Comparison of ENCODE assay signal across 35 cellular contexts in the genomic region with DNA sequence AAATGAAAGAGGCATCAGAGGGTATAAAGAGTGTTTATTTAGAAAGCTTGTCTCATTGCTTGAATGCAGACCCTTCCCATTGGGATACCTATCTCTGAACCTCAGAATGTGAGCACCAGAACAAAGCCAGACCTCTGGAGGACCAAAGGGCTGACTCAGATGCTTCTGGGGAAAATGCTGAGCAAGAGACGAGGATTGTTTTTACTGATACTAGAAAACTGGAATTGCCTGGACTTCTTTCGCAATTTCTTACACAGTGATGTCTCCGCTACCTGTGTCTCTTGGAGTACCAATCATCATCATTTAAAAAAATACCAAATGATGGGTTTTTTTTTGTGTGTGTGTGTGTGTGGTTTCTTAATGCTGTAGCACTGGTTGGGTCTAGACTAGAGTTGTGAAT. TPM values are rescaled to one million over a fixed set of nuclear protein-coding genes. Genes with fewer than 3 reads are reported as not detected.
DNase-seq lines count a peak whose midpoint lies in the region; ATAC-seq, FAIRE-seq and TF ChIP-seq lines count a peak whose summit lies in the region.
"Had no signal": no experiment of that assay in that cellular context is flagged by ENCODE, and none has a peak within 500 bp of the region (broad histone marks: within the 10 kb centered on the region; RNA-seq: fewer than 3 reads in every experiment).

No MANE protein-coding gene starts in this region.

- no peak for TF ChIP-seq EP300 in K562 (IDR thresholded peaks at IDR 0.05; ENCODE audit: low read length)

- H3K9me1 ChIP-seq in K562 (ENCODE audit: control insufficient read depth, insufficient read depth, low read length): no peaks in the 10 kb centered on the region

- DNase-seq in AG20443 (ENCODE audit: low spot score): peak; percentile 29
- DNase-seq in NCI-H1092 treated with DMSO at 0.1 percent for 48 hours (lab: John Stamatoyannopoulos, UW): peak; percentile 77
- no peak for DNase-seq in K562 (ENCODE audit: extremely low read depth in 1 of 4, low spot score in 3 of 4)
- no peak for DNase-seq in glutamatergic neuron
- no peak for DNase-seq in OCI-M2 (lab: John Stamatoyannopoulos, UW; ENCODE audit: unreplicated experiment)
- DNase-seq in SHP77 (lab: John Stamatoyannopoulos, UW): no peak
- no peak for DNase-seq in ecto neural progenitor cell (ENCODE audit: low spot score)
- DNase-seq in NCI-H1436 (lab: John Stamatoyannopoulos, UW): no peak
- DNase-seq: activated CD4-positive, alpha-beta T cell treated with anti-CD3 and anti-CD28 coated beads for 36 hours; AML-193; CD4-positive, alpha-beta T cell; effector CD8-positive, alpha-beta T cell; erythroblast; islet precursor cell; KG1; left ventricle myocardium inferior; mesendoderm; MG63; NCI-H1436 treated with DMSO at 0.1 percent for 48 hours; stimulated activated CD4-positive, alpha-beta T cell treated with anti-CD3 and anti-CD28 coated beads, Interleukin-12 subunit alpha, Interleukin-12 subunit beta, amount 100 ng/mL, for 4 hours; stimulated activated CD4-positive, alpha-beta T cell treated with anti-CD3 and anti-CD28 coated beads, Interleukin-2, amount 100 ng/mL, for 48 hours; stomach; T1000; thyroid gland had no signal

- no peak for FAIRE-seq in K562 (lab: Jason Lieb, UNC)
- FAIRE-seq: A549, colon, GM12878, HTR-8/SVneo had no signal

- no peaks in the 10 kb centered on the region for H3K9me3 ChIP-seq in K562 (replicated peaks; ENCODE audit: control insufficient read depth, insufficient read depth, low read depth, low read length)
- H3K9me3 ChIP-seq: A549, left ventricle myocardium inferior, MG63, SJSA1, stomach, thyroid gland, vagina had no signal

- peaks cover 4% of the 10 kb centered on the region for H3K9me3 Mint-ChIP-seq in glutamatergic neuron (ENCODE audit: unreplicated experiment)
- H3K9me3 Mint-ChIP-seq: activated naive CD4-positive, alpha-beta T cell treated with anti-CD3 and anti-CD28 coated beads, Interleukin-2, amount 50 U/mL, for 72 hours; CD4-positive, alpha-beta T cell had no signal

- no peak for ATAC-seq in K562
- ATAC-seq: A549; activated CD4-positive, alpha-beta T cell treated with anti-CD3 and anti-CD28 coated beads for 36 hours; activated naive CD4-positive, alpha-beta T cell treated with anti-CD3 and anti-CD28 coated beads, Interleukin-2, amount 50 U/mL, for 72 hours; GM12878; sciatic nerve had no signal

- H3K27me3 ChIP-seq in K562 (ENCODE audit: control insufficient read depth in 2 of 2, insufficient read depth in 2 of 2, low read length in 2 of 2): no peaks in the 10 kb centered on the region
- H3K27me3 ChIP-seq: MG63, SJSA1, stomach, thyroid gland, vagina had no signal

- H3K27ac Mint-ChIP-seq in glutamatergic neuron (ENCODE audit: unreplicated experiment): peak overlapping the region; percentile 88
- H3K27ac Mint-ChIP-seq: activated CD4-positive, alpha-beta T cell treated with anti-CD3 and anti-CD28 coated beads for 36 hours; activated naive CD4-positive, alpha-beta T cell treated with anti-CD3 and anti-CD28 coated beads, Interleukin-2, amount 50 U/mL, for 72 hours; CD4-positive, alpha-beta T cell had no signal

- 74% methylated on average over 3 of the region's 3 CpGs for WGBS in K562 (ENCODE audit: insufficient coverage, low coverage, missing lambda C conversion rate)

- H4K20me1 ChIP-seq in K562 (replicated peaks; ENCODE audit: control insufficient read depth, insufficient read depth, low read length): no peaks in the 10 kb centered on the region

- peaks cover 29% of the 10 kb centered on the region for H3K4me1 Mint-ChIP-seq in glutamatergic neuron (ENCODE audit: low read depth, unreplicated experiment)
- H3K4me1 Mint-ChIP-seq: activated CD4-positive, alpha-beta T cell treated with anti-CD3 and anti-CD28 coated beads for 36 hours had no signal

- no peak overlapping the region for H3K4me3 ChIP-seq in K562
- H3K4me3 ChIP-seq: A549, GM12878, left ventricle myocardium inferior, MG63, SJSA1, stomach, thyroid gland, vagina had no signal

- POLR2A ChIA-PET in K562 (lab: Yijun Ruan, JAX): interaction anchor here (2.6 kb wide), 1 partner anchor 15 kb away, joined by 8 read pairs; no protein-coding TSS in a partner anchor

- no TSS peak for BruUV-seq in K562 (replicated peaks; lab: Mats Ljungman, UMichigan)

- peak overlapping the region; percentile 12 for H3K4me3 Mint-ChIP-seq in glutamatergic neuron (ENCODE audit: unreplicated experiment)
- H3K4me3 Mint-ChIP-seq: activated CD4-positive, alpha-beta T cell treated with anti-CD3 and anti-CD28 coated beads for 36 hours; CD4-positive, alpha-beta T cell had no signal

- TF ChIP-seq RAD21 in K562 (CRISPR knock-in tag; conservative IDR thresholded peaks at IDR 0.05 in 1 of 2, IDR thresholded peaks at IDR 0.05 in 1 of 2): no peak

- no peak overlapping the region for H3K9ac ChIP-seq in K562 (ENCODE audit: insufficient read depth in 1 of 2, low read depth in 2 of 2, low read length in 2 of 2)

- peaks cover 5 to 23% of the 10 kb centered on the region in 2 experiments for H3K4me1 ChIP-seq in K562 (replicated peaks in 1 of 2; ENCODE audit: control insufficient read depth in 2 of 2, insufficient read depth in 2 of 2, low read length in 2 of 2)
- H3K4me1 ChIP-seq: A549, left ventricle myocardium inferior, SJSA1, stomach, thyroid gland had no signal

- H3K79me2 ChIP-seq in K562 (ENCODE audit: control insufficient read depth, insufficient read depth, low read length): no peaks in the 10 kb centered on the region

- H3K4me2 ChIP-seq in K562 (ENCODE audit: insufficient read depth, low read length): no peak overlapping the region
- H3K4me2 ChIP-seq: A549 had no signal

- no peaks in the 10 kb centered on the region for H3K36me3 ChIP-seq in K562 (ENCODE audit: control insufficient read depth, insufficient read depth, low read length)
- H3K36me3 ChIP-seq: left ventricle myocardium inferior, MG63, SJSA1, stomach, thyroid gland, vagina had no signal

- no peak for TF ChIP-seq CTCF in K562 (IDR thresholded peaks at IDR 0.05 in 2 of 3, conservative IDR thresholded peaks at IDR 0.05 in 1 of 3; ENCODE audit: insufficient read depth in 2 of 3, low read depth in 1 of 3, low read length in 3 of 3)
- no peak for TF ChIP-seq CTCF in glutamatergic neuron (IDR thresholded peaks at IDR 0.05; ENCODE audit: partially characterized antibody, unreplicated experiment)

- H3K27me3 Mint-ChIP-seq in glutamatergic neuron (ENCODE audit: unreplicated experiment): no peaks in the 10 kb centered on the region

- CTCF ChIA-PET in K562 (lab: Yijun Ruan, JAX; ENCODE audit: low intra/inter-chr PET ratio): no interaction called here

- H2AFZ ChIP-seq in K562 (ENCODE audit: low read depth, low read length): no peak overlapping the region

- H3K36me3 Mint-ChIP-seq in glutamatergic neuron (ENCODE audit: unreplicated experiment): no peaks in the 10 kb centered on the region
- H3K36me3 Mint-ChIP-seq: activated naive CD4-positive, alpha-beta T cell treated with anti-CD3 and anti-CD28 coated beads, Interleukin-2, amount 50 U/mL, for 72 hours had no signal

- no peak overlapping the region for H3K27ac ChIP-seq in K562 (ENCODE audit: extremely low read depth, low read depth, low read length)
- H3K27ac ChIP-seq: A549, left ventricle myocardium inferior, SJSA1, stomach, thyroid gland, vagina, VCaP had no signal

- no peak for TF ChIP-seq POLR2A in K562 (conservative IDR thresholded peaks at IDR 0.05)

- in situ Hi-C loops in K562 (cut with MboI): loop anchor here (10.0 kb wide), 1 partner anchor 413 kb away; no protein-coding TSS in a partner anchor

- intact Hi-C loops in K562 (cut with micrococcal nuclease): no loop called here

TF ChIP-seq in K562, 482 proteins besides CTCF, POLR2A, EP300 and RAD21 (continues in another document):
- TF ChIP-seq CEBPB (tag; IDR thresholded peaks at IDR 0.05): peak; percentile 58
- 0 out of 2 replicates have a peak, but pooled peaks have one; percentile 0 for TF ChIP-seq FOSL1 (tag; conservative IDR thresholded peaks at IDR 0.05)
- no peak for TF ChIP-seq FOXM1 (IDR thresholded peaks at IDR 0.05; ENCODE audit: low read depth)
- no peak for TF ChIP-seq FOXM1 (CRISPR knock-in tag; IDR thresholded peaks at IDR 0.05; ENCODE audit: low read depth)
- no peak for TF ChIP-seq CEBPG (CRISPR knock-in tag; IDR thresholded peaks at IDR 0.05)
- peak in 1 of 2 experiments; percentile 15; a peak in 1 of 4 replicates for TF ChIP-seq CEBPG (tag; conservative IDR thresholded peaks at IDR 0.05 in 1 of 2, IDR thresholded peaks at IDR 0.05 in 1 of 2)
- TF ChIP-seq GABPA (tag; conservative IDR thresholded peaks at IDR 0.05; ENCODE audit: low read depth): no peak
- TF ChIP-seq MCM3 (IDR thresholded peaks at IDR 0.05): no peak

RNA-seq across cellular contexts. Expression of a gene that starts 55.6 kb away (rescaled TPM):
- total RNA-seq in K562 (2011; cell fraction: chromatin; rRNA removed; ENCODE audit: low replicate concordance): not detected in 2 replicates
- not detected in 2 replicates for total RNA-seq in K562 (2011; cell fraction: nucleolus; rRNA removed)
- total RNA-seq in K562 (2011; cell fraction: nucleoplasm; rRNA removed): 0.22 TPM in 1 of 2 replicates, not detected in the other
- total RNA-seq in K562 (2014; rRNA removed) (0.04 and 0.14 TPM in 2 replicates), K562 (2014; rRNA removed; fragmentation: Illumina TruSeq; extraction: Trizol) (not detected in 2 replicates), K562 (2015; rRNA removed; fragmentation: Illumina TruSeq; extraction: Trizol) (0.07 TPM in 1 of 2 replicates, not detected in the other), K562 (2021) (0.09 and 0.13 TPM in 2 replicates), glutamatergic neuron (ENCODE audit: unreplicated experiment) (12.1 TPM)
- polyA plus RNA-seq in K562 (2011; rRNA removed) (not detected in 2 replicates), K562 (2014; fragmentation: Illumina TruSeq; extraction: Trizol) (not detected in 2 replicates), K562 (2014; fragmentation: Nextera tagmentation; extraction: Ambion mirVana) (not detected), K562 (2014; rRNA removed) (0.03 TPM in 1 of 2 replicates, not detected in the other)
- polyA plus RNA-seq in K562 (2011; cell fraction: cytosol; rRNA removed): not detected in 2 replicates
- not detected in 2 replicates for polyA plus RNA-seq in K562 (2011; cell fraction: nucleus; rRNA removed)
- 0.03 and 0.15 TPM in 2 replicates for polyA plus RNA-seq in K562 (2012)
- not detected in 2 replicates for polyA minus RNA-seq in K562 (2011; rRNA and poly(A)+ RNA removed)
- not detected in 2 replicates for polyA minus RNA-seq in K562 (2011; cell fraction: cytosol; rRNA and poly(A)+ RNA removed)
- not detected in 2 replicates for polyA minus RNA-seq in K562 (2011; cell fraction: nucleus; rRNA and poly(A)+ RNA removed)
- total RNA-seq: activated CD4-positive, alpha-beta T cell treated with anti-CD3 and anti-CD28 coated beads for 36 hours; activated CD8-positive, alpha-beta memory T cell treated with anti-CD3 and anti-CD28 coated beads for 36 hours; activated naive CD4-positive, alpha-beta T cell treated with anti-CD3 and anti-CD28 coated beads, Interleukin-2, amount 50 U/mL, for 72 hours; CD4-positive, alpha-beta T cell; GM12878; RPMI7951 had no signal

Comparison
In these comparisons a context has a peak if more than half of its experiments do, and no peak if none do; other contexts are left out.
1. DNase-seq: peak in AG20443 (single experiment) and NCI-H1092 treated with DMSO at 0.1 percent for 48 hours (single experiment); none in K562 (0 of 4), glutamatergic neuron (single experiment), OCI-M2 (single experiment), SHP77 (0 of 2), ecto neural progenitor cell (single experiment) and NCI-H1436 (single experiment).
2. RNA of a gene that starts 55.6 kb away (total RNA-seq): 12.1 TPM in glutamatergic neuron (single experiment); 0.04 to 0.22 TPM in K562; every median in the first group is over 10 times any median in the second.